In genomic region chr5:7868773-7869473, GRCh38 we compare ENCODE assay signal across 8 cellular contexts. TPM values are rescaled to one million over a fixed set of nuclear protein-coding genes. Genes with fewer than 3 reads are reported as not detected.
A peak's percentile ranks its signal among the peaks of the same experiment; 100 is the strongest.
DNase-seq lines count a peak whose midpoint lies in the region; ATAC-seq, FAIRE-seq and TF ChIP-seq lines count a peak whose summit lies in the region.

Gene FASTKD3, minus strand, starts transcription at chr5:7869031. Its CDS starts 948 bp downstream, at chr5:7868083.
Gene MTRR, plus strand, starts transcription at chr5:7869148. Its CDS starts 1,647 bp downstream, at chr5:7870795.

- peak; percentile 96 for DNase-seq in D341Med (ENCODE audit: low spot score)
- peak; percentile 85 for DNase-seq in HuH-7 (ENCODE audit: low spot score)
- DNase-seq in activated CD8-positive, alpha-beta memory T cell treated with anti-CD3 and anti-CD28 coated beads, Interleukin-2, amount 50 U/mL, for 48 hours, result peak; percentile 92
- DNase-seq in endothelial cell of umbilical vein (ENCODE audit: low read depth, low spot score), result peak; percentile 94
- peak; percentile 69 to 80 for DNase-seq in stimulated activated CD8-positive, alpha-beta memory T cell treated with anti-CD3 and anti-CD28 coated beads, Interleukin-4, amount 100 ng/mL, for 1 hour (ENCODE audit: low read depth in 2 of 2, low spot score in 1 of 2)

- H3K9ac ChIP-seq in OCI-LY3 (ENCODE audit: low read length), result peak within 1 kb of the TSS; percentile 91
- H3K9ac ChIP-seq in endothelial cell of umbilical vein (replicated peaks; ENCODE audit: extremely low read depth, insufficient read depth, low read length), result peak within 1 kb of the TSS; percentile 75

- CTCF ChIA-PET in endothelial cell of umbilical vein (lab: Charles Lee), result interaction anchor here (0.6 to 1.9 kb wide), 4 partner anchors 11 to 28 kb away, joined by 3 to 13 read pairs (median 6); no protein-coding TSS in a partner anchor

- peak within 1 kb of the TSS; percentile 41 for H2AFZ ChIP-seq in OCI-LY3 (ENCODE audit: low read depth, low read length)
- peak within 1 kb of the TSS; percentile 77 for H2AFZ ChIP-seq in endothelial cell of umbilical vein (ENCODE audit: low read depth, low read length)

- H3K79me2 ChIP-seq in OCI-LY3 (ENCODE audit: low read length) (peaks cover 74% of the 10 kb centered on the region), endothelial cell of umbilical vein (ENCODE audit: control insufficient read depth, insufficient read depth, low read length) (peaks cover 69% of the 10 kb centered on the region)

- intact Hi-C loops in endothelial cell of umbilical vein (cut with micrococcal nuclease), result no loop called here

- TF ChIP-seq CTCF in OCI-LY3 (IDR thresholded peaks at IDR 0.05; ENCODE audit: low read depth, low read length) (no peak), endothelial cell of umbilical vein (IDR thresholded peaks at IDR 0.05; ENCODE audit: extremely low read depth in 1 of 2, insufficient read depth in 1 of 2, low read depth in 1 of 2, low read length in 2 of 2) (no peak)

- H3K9me1 ChIP-seq in endothelial cell of umbilical vein (replicated peaks; ENCODE audit: control insufficient read depth, extremely low read depth, insufficient read depth, low read length), result no peaks in the 10 kb centered on the region

- no peaks in the 10 kb centered on the region for H3K27me3 ChIP-seq in OCI-LY3 (ENCODE audit: low read depth, low read length)
- no peaks in the 10 kb centered on the region for H3K27me3 ChIP-seq in endothelial cell of umbilical vein (ENCODE audit: control insufficient read depth in 2 of 2, insufficient read depth in 2 of 2, low read length in 2 of 2)
- H3K27me3 ChIP-seq in mononuclear cell (ENCODE audit: insufficient read depth, low read length), result no peaks in the 10 kb centered on the region

- H3K36me3 ChIP-seq in OCI-LY3 (replicated peaks; ENCODE audit: low read depth, low read length) (peaks cover 19% of the 10 kb centered on the region), endothelial cell of umbilical vein (ENCODE audit: control insufficient read depth in 2 of 2, extremely low read depth in 1 of 2, insufficient read depth in 2 of 2, low read length in 2 of 2) (no peaks in the 10 kb centered on the region)

- no TSS peak for BruUV-seq in endothelial cell of umbilical vein (replicated peaks; lab: Mats Ljungman, UMichigan)

- peak within 1 kb of the TSS; percentile 88 for H3K4me2 ChIP-seq in OCI-LY3 (ENCODE audit: low read length)
- H3K4me2 ChIP-seq in endothelial cell of umbilical vein (ENCODE audit: insufficient read depth, low read length), result peak within 1 kb of the TSS; percentile 96

- H4K20me1 ChIP-seq in OCI-LY3 (ENCODE audit: insufficient read depth, low read length) (peaks cover 40% of the 10 kb centered on the region), endothelial cell of umbilical vein (replicated peaks; ENCODE audit: control insufficient read depth, extremely low read depth, insufficient read depth, low read length) (no peaks in the 10 kb centered on the region)

- H3K4me3 ChIP-seq in OCI-LY3 (ENCODE audit: low read length) (peak within 1 kb of the TSS; percentile 93), endothelial cell of umbilical vein (replicated peaks in 1 of 3; ENCODE audit: insufficient read depth in 1 of 3, low read depth in 1 of 3, low read length in 3 of 3) (peak within 1 kb of the TSS; percentile 83 to 100 (median 93)), mononuclear cell (ENCODE audit: low read length) (peak within 1 kb of the TSS; percentile 75)

- H3K4me1 ChIP-seq in OCI-LY3 (ENCODE audit: low read length) (peaks cover 43% of the 10 kb centered on the region), endothelial cell of umbilical vein (ENCODE audit: control insufficient read depth, extremely low read depth, insufficient read depth, low read length) (peaks cover 18% of the 10 kb centered on the region), mononuclear cell (ENCODE audit: insufficient read depth, low read length) (peaks cover 32% of the 10 kb centered on the region)

- peak; percentile 96 for ATAC-seq in GM21515 (IDR thresholded peaks at IDR 0.05; ENCODE audit: unreplicated experiment)

- TF ChIP-seq POLR2A in endothelial cell of umbilical vein (IDR thresholded peaks at IDR 0.05; ENCODE audit: low read depth, low read length), result peak; percentile 87

- H3K9me3 ChIP-seq in OCI-LY3 (ENCODE audit: insufficient read depth, low read length) (no peaks in the 10 kb centered on the region), endothelial cell of umbilical vein (replicated peaks; ENCODE audit: control insufficient read depth, insufficient read depth, low read length) (no peaks in the 10 kb centered on the region), mononuclear cell (ENCODE audit: low read depth, low read length) (no peaks in the 10 kb centered on the region)

- H3K27ac ChIP-seq in OCI-LY3 (ENCODE audit: low read length) (peak within 1 kb of the TSS; percentile 54), endothelial cell of umbilical vein (ENCODE audit: insufficient read depth, low read depth, low read length) (peak within 1 kb of the TSS; percentile 44)

- FAIRE-seq in endothelial cell of umbilical vein (lab: Jason Lieb, UNC), result peak; percentile 84

- dilution Hi-C loops in endothelial cell of umbilical vein (cut with MboI; ENCODE audit: extremely low pct_ligation_motif_present, low sequenced_read_pairs), result no loop called here

- POLR2A ChIA-PET in endothelial cell of umbilical vein (lab: Charles Lee), result interaction anchor here (1.7 kb wide), 1 partner anchor 18 kb away, joined by 3 read pairs; no protein-coding TSS in a partner anchor

TF ChIP-seq in endothelial cell of umbilical vein, 7 proteins besides CTCF, POLR2A, EP300 and RAD21:
- TF ChIP-seq JUN (IDR thresholded peaks at IDR 0.05; ENCODE audit: borderline replicate concordance, insufficient read depth, insufficient read length, low read depth) (no peak), MYC (IDR thresholded peaks at IDR 0.05; ENCODE audit: low read depth, low read length) (peak; percentile 73), POLR2AphosphoS5 (IDR thresholded peaks at IDR 0.05; ENCODE audit: insufficient read depth, low read depth, low read length) (peak; percentile 78)
TF ChIP-seq in endothelial cell of umbilical vein: peak in this region for 2.

RNA-seq across cellular contexts. Expression of gene FASTKD3, which starts in this region (rescaled TPM):
- 8.7 and 9.6 TPM in 2 replicates for total RNA-seq in endothelial cell of umbilical vein
- 3.9 and 5.5 TPM in 2 replicates for polyA plus RNA-seq in endothelial cell of umbilical vein
- 6.8 and 7.7 TPM in 2 replicates for polyA plus RNA-seq in endothelial cell of umbilical vein (2011; cell fraction: cytosol; rRNA removed)
- 13.0 and 17.3 TPM in 2 replicates for polyA plus RNA-seq in endothelial cell of umbilical vein (2011; cell fraction: nucleus; rRNA removed)
- 7.8 and 10.9 TPM in 2 replicates for polyA plus RNA-seq in endothelial cell of umbilical vein (2012)
- polyA minus RNA-seq in endothelial cell of umbilical vein, result 5.6 and 8.6 TPM in 2 replicates
- 15.7 TPM for polyA minus RNA-seq in endothelial cell of umbilical vein (2011; cell fraction: cytosol; rRNA and poly(A)+ RNA removed)
- polyA minus RNA-seq in endothelial cell of umbilical vein (2011; cell fraction: nucleus; rRNA and poly(A)+ RNA removed), result 5.4 and 8.7 TPM in 2 replicates
- total RNA-seq in mononuclear cell, result 9.2 TPM

RNA-seq across cellular contexts. Expression of gene MTRR, which starts in this region (rescaled TPM):
- 33.8 and 37.1 TPM in 2 replicates for total RNA-seq in endothelial cell of umbilical vein
- polyA plus RNA-seq in endothelial cell of umbilical vein, result 24.3 and 27.7 TPM in 2 replicates
- polyA plus RNA-seq in endothelial cell of umbilical vein (2011; cell fraction: cytosol; rRNA removed), result 17.1 and 21.9 TPM in 2 replicates
- polyA plus RNA-seq in endothelial cell of umbilical vein (2011; cell fraction: nucleus; rRNA removed), result 65.0 and 71.3 TPM in 2 replicates
- polyA plus RNA-seq in endothelial cell of umbilical vein (2012), result 19.7 and 22.1 TPM in 2 replicates
- 43.3 and 47.5 TPM in 2 replicates for polyA minus RNA-seq in endothelial cell of umbilical vein
- 77.9 TPM for polyA minus RNA-seq in endothelial cell of umbilical vein (2011; cell fraction: cytosol; rRNA and poly(A)+ RNA removed)
- 35.4 and 55.8 TPM in 2 replicates for polyA minus RNA-seq in endothelial cell of umbilical vein (2011; cell fraction: nucleus; rRNA and poly(A)+ RNA removed)
- total RNA-seq in mononuclear cell, result 104 TPM

Comparison
In these comparisons a context has a peak if more than half of its experiments do, and no peak if none do; other contexts are left out.
1. Peak in every context shown above with its lines: DNase-seq, ATAC-seq, H3K4me3 ChIP-seq and H3K27ac ChIP-seq.